In the genomic region with DNA sequence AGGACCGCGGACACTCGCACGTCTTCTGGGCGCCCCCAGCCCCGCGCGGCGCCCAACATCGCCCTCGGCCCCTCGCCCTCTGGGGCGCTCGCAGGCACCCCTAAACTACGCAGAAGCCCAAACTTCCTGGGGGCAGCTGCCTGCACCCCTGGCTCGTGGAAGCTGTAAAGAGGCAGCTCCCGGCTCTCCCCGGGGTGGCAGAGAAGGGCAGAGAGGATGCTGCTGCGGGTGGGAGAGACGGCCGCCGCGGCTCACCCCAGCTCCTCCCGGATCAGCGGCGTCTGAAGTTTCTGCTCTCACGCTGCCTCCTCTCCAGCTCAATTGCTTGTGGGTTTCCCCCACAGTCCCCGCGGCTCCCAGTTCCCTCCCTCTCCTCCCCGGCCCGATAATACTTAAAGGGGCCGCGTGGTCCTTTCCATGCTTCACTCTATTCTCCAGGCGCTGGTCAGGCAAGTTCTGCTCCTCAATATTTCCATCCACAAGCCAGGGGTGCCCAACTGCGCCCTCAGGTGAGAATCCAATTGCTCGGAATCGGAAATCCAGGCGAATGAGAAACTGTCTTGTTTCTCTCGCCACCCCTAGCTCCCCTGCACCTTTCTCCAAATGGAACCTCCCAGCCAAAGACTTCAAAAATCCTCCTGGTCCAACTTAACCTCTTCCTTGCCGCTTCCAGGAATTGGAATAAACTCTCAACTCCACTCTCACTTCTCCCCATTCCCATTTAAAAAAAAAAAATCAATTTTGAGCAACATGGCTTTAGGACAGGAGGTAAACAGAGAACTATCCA, we compare ENCODE assay signal across 1 cellular context.
TF ChIP-seq lines count a peak whose summit lies in the region.

No MANE protein-coding gene starts in this region.

TF ChIP-seq in HepG2, 621 proteins besides CTCF, POLR2A, EP300 and RAD21 (continued from another document and continues in another):
- TF ChIP-seq, protein P1, sequence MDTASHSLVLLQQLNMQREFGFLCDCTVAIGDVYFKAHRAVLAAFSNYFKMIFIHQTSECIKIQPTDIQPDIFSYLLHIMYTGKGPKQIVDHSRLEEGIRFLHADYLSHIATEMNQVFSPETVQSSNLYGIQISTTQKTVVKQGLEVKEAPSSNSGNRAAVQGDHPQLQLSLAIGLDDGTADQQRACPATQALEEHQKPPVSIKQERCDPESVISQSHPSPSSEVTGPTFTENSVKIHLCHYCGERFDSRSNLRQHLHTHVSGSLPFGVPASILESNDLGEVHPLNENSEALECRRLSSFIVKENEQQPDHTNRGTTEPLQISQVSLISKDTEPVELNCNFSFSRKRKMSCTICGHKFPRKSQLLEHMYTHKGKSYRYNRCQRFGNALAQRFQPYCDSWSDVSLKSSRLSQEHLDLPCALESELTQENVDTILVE (CRISPR knock-in tag; IDR thresholded peaks at IDR 0.05), result no peak; the same call in 1 of the 2 replicates
- peak; percentile 60 for TF ChIP-seq KDM2A (CRISPR knock-in tag; IDR thresholded peaks at IDR 0.05; ENCODE audit: borderline replicate concordance, low read depth)
- TF ChIP-seq, protein P2, sequence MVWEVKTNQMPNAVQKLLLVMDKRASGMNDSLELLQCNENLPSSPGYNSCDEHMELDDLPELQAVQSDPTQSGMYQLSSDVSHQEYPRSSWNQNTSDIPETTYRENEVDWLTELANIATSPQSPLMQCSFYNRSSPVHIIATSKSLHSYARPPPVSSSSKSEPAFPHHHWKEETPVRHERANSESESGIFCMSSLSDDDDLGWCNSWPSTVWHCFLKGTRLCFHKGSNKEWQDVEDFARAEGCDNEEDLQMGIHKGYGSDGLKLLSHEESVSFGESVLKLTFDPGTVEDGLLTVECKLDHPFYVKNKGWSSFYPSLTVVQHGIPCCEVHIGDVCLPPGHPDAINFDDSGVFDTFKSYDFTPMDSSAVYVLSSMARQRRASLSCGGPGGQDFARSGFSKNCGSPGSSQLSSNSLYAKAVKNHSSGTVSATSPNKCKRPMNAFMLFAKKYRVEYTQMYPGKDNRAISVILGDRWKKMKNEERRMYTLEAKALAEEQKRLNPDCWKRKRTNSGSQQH (CRISPR knock-in tag; IDR thresholded peaks at IDR 0.05; ENCODE audit: low read depth), result peak; percentile 93
- no peak for TF ChIP-seq ZNF678 (CRISPR knock-in tag; IDR thresholded peaks at IDR 0.05)
- peak; percentile 64 for TF ChIP-seq DMAP1 (CRISPR knock-in tag; IDR thresholded peaks at IDR 0.05)
- 0 out of 2 replicates have a peak, but pooled peaks have one; percentile 50 for TF ChIP-seq ZNF83 (CRISPR knock-in tag; IDR thresholded peaks at IDR 0.05; ENCODE audit: borderline replicate concordance)
- TF ChIP-seq, protein P3, sequence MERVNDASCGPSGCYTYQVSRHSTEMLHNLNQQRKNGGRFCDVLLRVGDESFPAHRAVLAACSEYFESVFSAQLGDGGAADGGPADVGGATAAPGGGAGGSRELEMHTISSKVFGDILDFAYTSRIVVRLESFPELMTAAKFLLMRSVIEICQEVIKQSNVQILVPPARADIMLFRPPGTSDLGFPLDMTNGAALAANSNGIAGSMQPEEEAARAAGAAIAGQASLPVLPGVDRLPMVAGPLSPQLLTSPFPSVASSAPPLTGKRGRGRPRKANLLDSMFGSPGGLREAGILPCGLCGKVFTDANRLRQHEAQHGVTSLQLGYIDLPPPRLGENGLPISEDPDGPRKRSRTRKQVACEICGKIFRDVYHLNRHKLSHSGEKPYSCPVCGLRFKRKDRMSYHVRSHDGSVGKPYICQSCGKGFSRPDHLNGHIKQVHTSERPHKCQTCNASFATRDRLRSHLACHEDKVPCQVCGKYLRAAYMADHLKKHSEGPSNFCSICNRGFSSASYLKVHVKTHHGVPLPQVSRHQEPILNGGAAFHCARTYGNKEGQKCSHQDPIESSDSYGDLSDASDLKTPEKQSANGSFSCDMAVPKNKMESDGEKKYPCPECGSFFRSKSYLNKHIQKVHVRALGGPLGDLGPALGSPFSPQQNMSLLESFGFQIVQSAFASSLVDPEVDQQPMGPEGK (CRISPR knock-in tag; IDR thresholded peaks at IDR 0.05), result peak; percentile 51; the same call in 1 of the 2 replicates
- no peak for TF ChIP-seq IKZF1 (IDR thresholded peaks at IDR 0.05)
- TF ChIP-seq, protein P4, sequence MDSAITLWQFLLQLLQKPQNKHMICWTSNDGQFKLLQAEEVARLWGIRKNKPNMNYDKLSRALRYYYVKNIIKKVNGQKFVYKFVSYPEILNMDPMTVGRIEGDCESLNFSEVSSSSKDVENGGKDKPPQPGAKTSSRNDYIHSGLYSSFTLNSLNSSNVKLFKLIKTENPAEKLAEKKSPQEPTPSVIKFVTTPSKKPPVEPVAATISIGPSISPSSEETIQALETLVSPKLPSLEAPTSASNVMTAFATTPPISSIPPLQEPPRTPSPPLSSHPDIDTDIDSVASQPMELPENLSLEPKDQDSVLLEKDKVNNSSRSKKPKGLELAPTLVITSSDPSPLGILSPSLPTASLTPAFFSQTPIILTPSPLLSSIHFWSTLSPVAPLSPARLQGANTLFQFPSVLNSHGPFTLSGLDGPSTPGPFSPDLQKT (CRISPR knock-in tag; IDR thresholded peaks at IDR 0.05; ENCODE audit: borderline replicate concordance), result no peak
- no peak for TF ChIP-seq SAFB2 (CRISPR knock-in tag; IDR thresholded peaks at IDR 0.05; ENCODE audit: borderline replicate concordance, low read depth)
- TF ChIP-seq, protein P5, sequence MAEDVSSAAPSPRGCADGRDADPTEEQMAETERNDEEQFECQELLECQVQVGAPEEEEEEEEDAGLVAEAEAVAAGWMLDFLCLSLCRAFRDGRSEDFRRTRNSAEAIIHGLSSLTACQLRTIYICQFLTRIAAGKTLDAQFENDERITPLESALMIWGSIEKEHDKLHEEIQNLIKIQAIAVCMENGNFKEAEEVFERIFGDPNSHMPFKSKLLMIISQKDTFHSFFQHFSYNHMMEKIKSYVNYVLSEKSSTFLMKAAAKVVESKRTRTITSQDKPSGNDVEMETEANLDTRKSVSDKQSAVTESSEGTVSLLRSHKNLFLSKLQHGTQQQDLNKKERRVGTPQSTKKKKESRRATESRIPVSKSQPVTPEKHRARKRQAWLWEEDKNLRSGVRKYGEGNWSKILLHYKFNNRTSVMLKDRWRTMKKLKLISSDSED (CRISPR knock-in tag; IDR thresholded peaks at IDR 0.05), result no peak
- TF ChIP-seq, protein P6, sequence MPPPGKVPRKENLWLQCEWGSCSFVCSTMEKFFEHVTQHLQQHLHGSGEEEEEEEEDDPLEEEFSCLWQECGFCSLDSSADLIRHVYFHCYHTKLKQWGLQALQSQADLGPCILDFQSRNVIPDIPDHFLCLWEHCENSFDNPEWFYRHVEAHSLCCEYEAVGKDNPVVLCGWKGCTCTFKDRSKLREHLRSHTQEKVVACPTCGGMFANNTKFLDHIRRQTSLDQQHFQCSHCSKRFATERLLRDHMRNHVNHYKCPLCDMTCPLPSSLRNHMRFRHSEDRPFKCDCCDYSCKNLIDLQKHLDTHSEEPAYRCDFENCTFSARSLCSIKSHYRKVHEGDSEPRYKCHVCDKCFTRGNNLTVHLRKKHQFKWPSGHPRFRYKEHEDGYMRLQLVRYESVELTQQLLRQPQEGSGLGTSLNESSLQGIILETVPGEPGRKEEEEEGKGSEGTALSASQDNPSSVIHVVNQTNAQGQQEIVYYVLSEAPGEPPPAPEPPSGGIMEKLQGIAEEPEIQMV (CRISPR knock-in tag; IDR thresholded peaks at IDR 0.05; ENCODE audit: low read depth), result no peak
- TF ChIP-seq ZNF446 (CRISPR knock-in tag; IDR thresholded peaks at IDR 0.05), result no peak
- TF ChIP-seq HNRNPH1 (optimal IDR thresholded peaks at IDR 0.05; ENCODE audit: low read depth, low read length), result no peak
- TF ChIP-seq, protein P7, sequence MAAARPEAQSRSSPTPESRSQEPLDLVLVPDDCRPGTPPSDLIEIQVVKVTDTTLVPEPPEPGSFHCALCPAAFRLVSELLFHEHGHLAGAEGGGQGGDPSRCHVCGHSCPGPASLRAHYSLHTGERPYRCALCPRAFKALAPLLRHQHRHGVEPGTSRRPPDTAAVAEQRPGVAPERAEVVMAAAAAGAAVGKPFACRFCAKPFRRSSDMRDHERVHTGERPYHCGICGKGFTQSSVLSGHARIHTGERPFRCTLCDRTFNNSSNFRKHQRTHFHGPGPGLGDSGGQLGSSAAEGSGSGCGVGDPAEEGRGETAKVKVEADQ (CRISPR knock-in tag; IDR thresholded peaks at IDR 0.05; ENCODE audit: borderline replicate concordance), result no peak
- no peak for TF ChIP-seq ZC3H4 (CRISPR knock-in tag; IDR thresholded peaks at IDR 0.05; ENCODE audit: borderline replicate concordance)
- TF ChIP-seq, protein P8, sequence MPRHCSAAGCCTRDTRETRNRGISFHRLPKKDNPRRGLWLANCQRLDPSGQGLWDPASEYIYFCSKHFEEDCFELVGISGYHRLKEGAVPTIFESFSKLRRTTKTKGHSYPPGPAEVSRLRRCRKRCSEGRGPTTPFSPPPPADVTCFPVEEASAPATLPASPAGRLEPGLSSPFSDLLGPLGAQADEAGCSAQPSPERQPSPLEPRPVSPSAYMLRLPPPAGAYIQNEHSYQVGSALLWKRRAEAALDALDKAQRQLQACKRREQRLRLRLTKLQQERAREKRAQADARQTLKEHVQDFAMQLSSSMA (CRISPR knock-in tag; IDR thresholded peaks at IDR 0.05), result no peak
- TF ChIP-seq ZNF644 (CRISPR knock-in tag; IDR thresholded peaks at IDR 0.05; ENCODE audit: low read depth), result peak; percentile 57; the same call in 1 of the 2 replicates
- TF ChIP-seq, protein P9, sequence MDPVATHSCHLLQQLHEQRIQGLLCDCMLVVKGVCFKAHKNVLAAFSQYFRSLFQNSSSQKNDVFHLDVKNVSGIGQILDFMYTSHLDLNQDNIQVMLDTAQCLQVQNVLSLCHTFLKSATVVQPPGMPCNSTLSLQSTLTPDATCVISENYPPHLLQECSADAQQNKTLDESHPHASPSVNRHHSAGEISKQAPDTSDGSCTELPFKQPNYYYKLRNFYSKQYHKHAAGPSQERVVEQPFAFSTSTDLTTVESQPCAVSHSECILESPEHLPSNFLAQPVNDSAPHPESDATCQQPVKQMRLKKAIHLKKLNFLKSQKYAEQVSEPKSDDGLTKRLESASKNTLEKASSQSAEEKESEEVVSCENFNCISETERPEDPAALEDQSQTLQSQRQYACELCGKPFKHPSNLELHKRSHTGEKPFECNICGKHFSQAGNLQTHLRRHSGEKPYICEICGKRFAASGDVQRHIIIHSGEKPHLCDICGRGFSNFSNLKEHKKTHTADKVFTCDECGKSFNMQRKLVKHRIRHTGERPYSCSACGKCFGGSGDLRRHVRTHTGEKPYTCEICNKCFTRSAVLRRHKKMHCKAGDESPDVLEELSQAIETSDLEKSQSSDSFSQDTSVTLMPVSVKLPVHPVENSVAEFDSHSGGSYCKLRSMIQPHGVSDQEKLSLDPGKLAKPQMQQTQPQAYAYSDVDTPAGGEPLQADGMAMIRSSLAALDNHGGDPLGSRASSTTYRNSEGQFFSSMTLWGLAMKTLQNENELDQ (CRISPR knock-in tag; IDR thresholded peaks at IDR 0.05; ENCODE audit: borderline replicate concordance), result no peak
- peak; percentile 59 for TF ChIP-seq GTF2F1 (IDR thresholded peaks at IDR 0.05; ENCODE audit: low read length)
- TF ChIP-seq, protein P10, sequence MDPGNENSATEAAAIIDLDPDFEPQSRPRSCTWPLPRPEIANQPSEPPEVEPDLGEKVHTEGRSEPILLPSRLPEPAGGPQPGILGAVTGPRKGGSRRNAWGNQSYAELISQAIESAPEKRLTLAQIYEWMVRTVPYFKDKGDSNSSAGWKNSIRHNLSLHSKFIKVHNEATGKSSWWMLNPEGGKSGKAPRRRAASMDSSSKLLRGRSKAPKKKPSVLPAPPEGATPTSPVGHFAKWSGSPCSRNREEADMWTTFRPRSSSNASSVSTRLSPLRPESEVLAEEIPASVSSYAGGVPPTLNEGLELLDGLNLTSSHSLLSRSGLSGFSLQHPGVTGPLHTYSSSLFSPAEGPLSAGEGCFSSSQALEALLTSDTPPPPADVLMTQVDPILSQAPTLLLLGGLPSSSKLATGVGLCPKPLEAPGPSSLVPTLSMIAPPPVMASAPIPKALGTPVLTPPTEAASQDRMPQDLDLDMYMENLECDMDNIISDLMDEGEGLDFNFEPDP (CRISPR knock-in tag; conservative IDR thresholded peaks at IDR 0.05), result no peak
- peak; percentile 82; the same call in 1 of the 2 replicates for TF ChIP-seq ZKSCAN5 (CRISPR knock-in tag; IDR thresholded peaks at IDR 0.05)
- no peak for TF ChIP-seq CBX2 (IDR thresholded peaks at IDR 0.05; ENCODE audit: low read depth, low read length)
- TF ChIP-seq CBX2 (CRISPR knock-in tag; IDR thresholded peaks at IDR 0.05; ENCODE audit: low read depth), result no peak
- peak; percentile 70 for TF ChIP-seq SAP130 (CRISPR knock-in tag; IDR thresholded peaks at IDR 0.05; ENCODE audit: low read depth)
- TF ChIP-seq SNRNP70 (IDR thresholded peaks at IDR 0.05; ENCODE audit: low read depth, low read length), result no peak
- TF ChIP-seq, protein P11, sequence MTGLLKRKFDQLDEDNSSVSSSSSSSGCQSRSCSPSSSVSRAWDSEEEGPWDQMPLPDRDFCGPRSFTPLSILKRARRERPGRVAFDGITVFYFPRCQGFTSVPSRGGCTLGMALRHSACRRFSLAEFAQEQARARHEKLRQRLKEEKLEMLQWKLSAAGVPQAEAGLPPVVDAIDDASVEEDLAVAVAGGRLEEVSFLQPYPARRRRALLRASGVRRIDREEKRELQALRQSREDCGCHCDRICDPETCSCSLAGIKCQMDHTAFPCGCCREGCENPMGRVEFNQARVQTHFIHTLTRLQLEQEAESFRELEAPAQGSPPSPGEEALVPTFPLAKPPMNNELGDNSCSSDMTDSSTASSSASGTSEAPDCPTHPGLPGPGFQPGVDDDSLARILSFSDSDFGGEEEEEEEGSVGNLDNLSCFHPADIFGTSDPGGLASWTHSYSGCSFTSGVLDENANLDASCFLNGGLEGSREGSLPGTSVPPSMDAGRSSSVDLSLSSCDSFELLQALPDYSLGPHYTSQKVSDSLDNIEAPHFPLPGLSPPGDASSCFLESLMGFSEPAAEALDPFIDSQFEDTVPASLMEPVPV (CRISPR knock-in tag; IDR thresholded peaks at IDR 0.05), result peak; percentile 44; the same call in 1 of the 2 replicates
- TF ChIP-seq, protein P12, sequence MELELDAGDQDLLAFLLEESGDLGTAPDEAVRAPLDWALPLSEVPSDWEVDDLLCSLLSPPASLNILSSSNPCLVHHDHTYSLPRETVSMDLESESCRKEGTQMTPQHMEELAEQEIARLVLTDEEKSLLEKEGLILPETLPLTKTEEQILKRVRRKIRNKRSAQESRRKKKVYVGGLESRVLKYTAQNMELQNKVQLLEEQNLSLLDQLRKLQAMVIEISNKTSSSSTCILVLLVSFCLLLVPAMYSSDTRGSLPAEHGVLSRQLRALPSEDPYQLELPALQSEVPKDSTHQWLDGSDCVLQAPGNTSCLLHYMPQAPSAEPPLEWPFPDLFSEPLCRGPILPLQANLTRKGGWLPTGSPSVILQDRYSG (CRISPR knock-in tag; IDR thresholded peaks at IDR 0.05), result no peak
- TF ChIP-seq, protein P13, sequence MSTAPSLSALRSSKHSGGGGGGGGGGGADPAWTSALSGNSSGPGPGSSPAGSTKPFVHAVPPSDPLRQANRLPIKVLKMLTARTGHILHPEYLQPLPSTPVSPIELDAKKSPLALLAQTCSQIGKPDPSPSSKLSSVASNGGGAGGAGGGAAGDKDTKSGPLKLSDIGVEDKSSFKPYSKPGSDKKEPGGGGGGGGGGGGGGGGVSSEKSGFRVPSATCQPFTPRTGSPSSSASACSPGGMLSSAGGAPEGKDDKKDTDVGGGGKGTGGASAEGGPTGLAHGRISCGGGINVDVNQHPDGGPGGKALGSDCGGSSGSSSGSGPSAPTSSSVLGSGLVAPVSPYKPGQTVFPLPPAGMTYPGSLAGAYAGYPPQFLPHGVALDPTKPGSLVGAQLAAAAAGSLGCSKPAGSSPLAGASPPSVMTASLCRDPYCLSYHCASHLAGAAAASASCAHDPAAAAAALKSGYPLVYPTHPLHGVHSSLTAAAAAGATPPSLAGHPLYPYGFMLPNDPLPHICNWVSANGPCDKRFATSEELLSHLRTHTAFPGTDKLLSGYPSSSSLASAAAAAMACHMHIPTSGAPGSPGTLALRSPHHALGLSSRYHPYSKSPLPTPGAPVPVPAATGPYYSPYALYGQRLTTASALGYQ (CRISPR knock-in tag; IDR thresholded peaks at IDR 0.05), result no peak
- no peak for TF ChIP-seq AHR (CRISPR knock-in tag; IDR thresholded peaks at IDR 0.05)
- peak; percentile 99 for TF ChIP-seq ZNF652 (CRISPR knock-in tag; IDR thresholded peaks at IDR 0.05; ENCODE audit: borderline replicate concordance, low read depth)
